In the genomic region with DNA sequence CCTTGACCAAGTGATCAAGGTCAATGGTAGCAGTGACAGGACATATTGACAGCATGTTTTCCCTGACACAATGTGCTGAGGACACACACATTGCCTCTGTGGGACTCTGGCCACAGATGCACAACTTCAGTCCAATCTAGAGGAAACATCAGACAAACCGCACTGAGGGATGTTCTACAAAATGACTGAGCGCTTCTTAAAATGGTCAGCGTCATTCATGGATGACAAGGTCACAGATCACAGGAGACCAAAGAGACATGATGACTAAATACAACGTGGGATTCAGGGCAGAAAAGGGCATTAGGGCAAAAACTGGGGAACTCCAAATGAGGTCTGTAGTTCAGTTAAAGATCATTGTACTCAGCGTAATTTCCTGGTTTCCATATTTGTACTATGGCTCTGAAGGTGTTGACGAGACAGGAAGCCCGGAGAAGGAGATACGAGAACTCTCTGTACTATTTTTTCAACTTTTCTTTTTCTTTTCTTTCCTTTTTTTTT, we compare ENCODE assay signal across 8 cellular contexts. TPM values are rescaled to one million over a fixed set of nuclear protein-coding genes. Genes with fewer than 3 reads are reported as not detected.
DNase-seq lines count a peak whose midpoint lies in the region; ATAC-seq and TF ChIP-seq lines count a peak whose summit lies in the region.

No MANE protein-coding gene starts in this region.

- H3K4me1 ChIP-seq in left ventricle myocardium inferior = no peaks in the 10 kb centered on the region

- intact Hi-C loops in left ventricle myocardium inferior (cut with micrococcal nuclease) = no loop called here

- H3K9me3 Mint-ChIP-seq in naive B cell = no peaks in the 10 kb centered on the region

- H3K4me3 ChIP-seq in left ventricle myocardium inferior = no peak overlapping the region

- peak; percentile 40 for DNase-seq in activated CD4-positive, CD25-positive, alpha-beta regulatory T cell treated with anti-CD3 and anti-CD28 coated beads, Interleukin-2, amount 50 U/mL, for 72 hours
- no peak for DNase-seq in naive B cell
- no peak for DNase-seq in HCEC 1CT
- DNase-seq in left ventricle myocardium inferior = no peak
- DNase-seq in NCI-H2029 treated with DMSO at 0.1 percent for 48 hours (lab: John Stamatoyannopoulos, UW) = no peak
- DNase-seq in NCI-H82 (lab: John Stamatoyannopoulos, UW) = no peak

- peak overlapping the region in 4 of 6 donors; percentile 5 to 80 (median 66) for H3K27ac Mint-ChIP-seq in naive B cell

- peaks cover 6% of the 10 kb centered on the region for H3K27me3 ChIP-seq in left ventricle myocardium inferior (ENCODE audit: low read depth)

- H3K36me3 Mint-ChIP-seq in naive B cell = no peaks in the 10 kb centered on the region

- H3K9me3 ChIP-seq in left ventricle myocardium inferior (replicated peaks) = no peaks in the 10 kb centered on the region

- H3K4me3 Mint-ChIP-seq in naive B cell = peak overlapping the region in 1 of 8 donors; percentile 38

- no peak overlapping the region for H3K27ac ChIP-seq in left ventricle myocardium inferior (replicated peaks)

- no peaks in the 10 kb centered on the region for H3K36me3 ChIP-seq in left ventricle myocardium inferior

- no peaks in the 10 kb centered on the region for H3K27me3 Mint-ChIP-seq in naive B cell

- H3K4me1 Mint-ChIP-seq in naive B cell = no peaks in the 10 kb centered on the region

- no peak for TF ChIP-seq CTCF in left ventricle myocardium inferior (IDR thresholded peaks at IDR 0.05; ENCODE audit: borderline replicate concordance)

- ATAC-seq in GM18858 (IDR thresholded peaks at IDR 0.05; ENCODE audit: unreplicated experiment) (peak; percentile 68), HG02981 (IDR thresholded peaks at IDR 0.05; ENCODE audit: unreplicated experiment) (peak; percentile 62), naive B cell (ENCODE audit: low read depth in 2 of 2) (peak; percentile 73 to 82)

RNA-seq across cellular contexts. Expression of a gene that starts 20.6 kb away (rescaled TPM):
- under 1 TPM in 2 of 6 donors, not detected in 4; 0.26 to 0.31 TPM for polyA plus RNA-seq in naive B cell (ENCODE audit: low read depth in 6 of 6)
- total RNA-seq in left ventricle myocardium inferior = not detected

RNA-seq across cellular contexts. Expression of a gene that starts 30.2 kb away (rescaled TPM):
- polyA plus RNA-seq in naive B cell (ENCODE audit: low read depth in 6 of 6) = 10 to 100 TPM in 2 of 6 donors, 1 to 10 TPM in 4; 6.1 to 13.0 (median 8.4) TPM
- total RNA-seq in left ventricle myocardium inferior = 0.88 TPM

RNA-seq across cellular contexts. Expression of a gene that starts 45.6 kb away (rescaled TPM):
- polyA plus RNA-seq in naive B cell (ENCODE audit: low read depth in 6 of 6) = 10 to 100 TPM; 41.4 to 79.9 (median 49.1) TPM
- 3.0 TPM for total RNA-seq in left ventricle myocardium inferior

RNA-seq across cellular contexts. Expression of a gene that starts 59.8 kb away (rescaled TPM):
- under 1 TPM in 1 of 6 donors, not detected in 5; 0.11 TPM for polyA plus RNA-seq in naive B cell (ENCODE audit: low read depth in 6 of 6)
- 0.08 TPM for total RNA-seq in left ventricle myocardium inferior
